Comparison of ENCODE assay signal across 9 cellular contexts in the genomic region with DNA sequence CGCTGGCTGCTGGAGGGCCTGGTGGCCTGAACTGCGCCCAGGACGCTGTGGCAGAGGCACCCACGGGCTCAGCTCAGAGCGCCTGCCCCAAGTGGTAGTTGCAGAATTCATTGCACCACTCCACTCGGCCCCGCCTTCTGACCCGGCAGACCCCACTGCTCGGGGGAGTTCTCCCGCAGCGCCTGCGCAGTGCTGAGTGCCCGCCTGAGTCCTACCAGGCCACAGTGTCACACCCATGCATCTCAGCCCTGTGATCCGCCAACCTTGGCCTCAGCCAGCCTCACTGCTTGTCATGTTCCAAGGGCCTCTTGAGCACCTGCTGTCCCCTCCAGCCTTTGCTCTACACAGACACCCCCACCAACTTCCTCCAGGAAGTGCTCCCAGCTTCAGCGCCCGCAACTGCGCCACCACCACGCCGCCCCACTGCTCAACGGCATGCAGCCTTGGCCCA. TPM values are rescaled to one million over a fixed set of nuclear protein-coding genes. Genes with fewer than 3 reads are reported as not detected.
A peak's percentile ranks its signal among the peaks of the same experiment; 100 is the strongest.
DNase-seq lines count a peak whose midpoint lies in the region; ATAC-seq, FAIRE-seq and TF ChIP-seq lines count a peak whose summit lies in the region.
"Had no signal": no experiment of that assay in that cellular context is flagged by ENCODE, and none has a peak within 500 bp of the region (broad histone marks: within the 10 kb centered on the region; RNA-seq: fewer than 3 reads in every experiment).

No MANE protein-coding gene starts in this region.

- H3K27ac ChIP-seq in heart right ventricle (no peak overlapping the region), GM23248 (no peak overlapping the region), kidney (ENCODE audit: low read depth in 2 of 2, low read length in 2 of 2) (no peak overlapping the region)

- H4K20me1 ChIP-seq in GM23248 (ENCODE audit: insufficient read depth), result no peaks in the 10 kb centered on the region

- H3K9me3 ChIP-seq in heart right ventricle (no peaks in the 10 kb centered on the region), GM23248 (ENCODE audit: low read depth) (no peaks in the 10 kb centered on the region), kidney (ENCODE audit: control insufficient read depth in 1 of 2, low read length in 2 of 2) (no peaks in the 10 kb centered on the region)

- FAIRE-seq in kidney (lab: Jason Lieb, UNC), result no peak

- H3K9ac ChIP-seq in GM23248 (no peak overlapping the region), kidney (ENCODE audit: low read length in 2 of 2) (no peak overlapping the region)

- no peaks in the 10 kb centered on the region for H3K9me2 ChIP-seq in GM23248 (ENCODE audit: insufficient read depth)

- POLR2A ChIA-PET in T-cell (lab: Charles Lee), result no interaction called here

- H3K27ac Mint-ChIP-seq in T-cell, result peak overlapping the region; percentile 83 to 90
- peak overlapping the region; percentile 90 for H3K27ac Mint-ChIP-seq in activated naive CD4-positive, alpha-beta T cell treated with anti-CD3 and anti-CD28 coated beads, Interleukin-2, amount 50 U/mL, for 24 hours

- H3K27me3 Mint-ChIP-seq in T-cell, result no peaks in the 10 kb centered on the region
- no peaks in the 10 kb centered on the region for H3K27me3 Mint-ChIP-seq in activated naive CD4-positive, alpha-beta T cell treated with anti-CD3 and anti-CD28 coated beads, Interleukin-2, amount 50 U/mL, for 24 hours

- CTCF ChIA-PET in T-cell (lab: Charles Lee), result interaction anchor here in 1 of 2 donors (1.2 kb wide), 1 partner anchor 51 kb away, joined by 3 read pairs; no protein-coding TSS in a partner anchor

- peaks cover 0 to 15% (median 0%) of the 10 kb centered on the region in 9 donors for H3K36me3 ChIP-seq in heart right ventricle
- H3K36me3 ChIP-seq in GM23248 (ENCODE audit: low read depth), result no peaks in the 10 kb centered on the region
- no peaks in the 10 kb centered on the region for H3K36me3 ChIP-seq in kidney (ENCODE audit: control insufficient read depth in 1 of 2, insufficient read depth in 2 of 2, low read length in 2 of 2)

- WGBS in heart right ventricle, 2 donors, result 73 to 78% methylated on average over 20 of the region's 20 CpGs
- 89 to 93% methylated on average over 14 to 20 of the region's 20 CpGs for WGBS in GM23248 (ENCODE audit: low coverage in 1 of 2, low lambda C conversion rate in 2 of 2, missing lambda C conversion rate in 2 of 2), 2 experiments

- intact Hi-C loops in heart right ventricle (cut with DNase I) (no loop called here), kidney (cut with DNase I) (no loop called here)

- in situ Hi-C loops in GM23248 (cut with MboI), result no loop called here

- H3K27me3 ChIP-seq in heart right ventricle (peaks cover 0 to 13% (median 0%) of the 10 kb centered on the region in 7 donors), GM23248 (replicated peaks; ENCODE audit: insufficient read depth) (no peaks in the 10 kb centered on the region)

- TF ChIP-seq CTCF in heart right ventricle (IDR thresholded peaks at IDR 0.05) (no peak), kidney (IDR thresholded peaks at IDR 0.05; ENCODE audit: borderline replicate concordance, extremely low read depth, insufficient read depth) (no peak)

- no peak overlapping the region for H3K4me2 ChIP-seq in GM23248 (ENCODE audit: unreplicated experiment)

- H3K4me3 ChIP-seq in heart right ventricle, result peak overlapping the region in 1 of 10 donors; percentile 20
- no peak overlapping the region for H3K4me3 ChIP-seq in GM23248
- no peak overlapping the region for H3K4me3 ChIP-seq in kidney (ENCODE audit: low read length in 2 of 2)

- DNase-seq in T-cell (peak; percentile 42 to 78 (median 67)), heart right ventricle (no peak), GM23248 (no peak), kidney (no peak)
- peak in 2 of 3 experiments; percentile 25 to 60 for DNase-seq in stimulated activated CD4-positive, alpha-beta T cell treated with anti-CD3 and anti-CD28 coated beads, TNF-alpha, amount 100 ng/mL, for 24 hours (ENCODE audit: low read depth in 3 of 3)

- H3K4me3 Mint-ChIP-seq in T-cell, result peak overlapping the region; percentile 62 to 68 (median 62)
- H3K4me3 Mint-ChIP-seq in activated naive CD4-positive, alpha-beta T cell treated with anti-CD3 and anti-CD28 coated beads, Interleukin-2, amount 50 U/mL, for 24 hours, result peak overlapping the region; percentile 68

- peak; percentile 22 for TF ChIP-seq POLR2A in GM18505 (IDR thresholded peaks at IDR 0.05; ENCODE audit: borderline replicate concordance, extremely low read depth, insufficient read depth, insufficient read length)

- H3K79me2 ChIP-seq in GM23248 (ENCODE audit: insufficient read depth), result no peaks in the 10 kb centered on the region

- H3K4me1 ChIP-seq in heart right ventricle (peaks cover 9 to 27% (median 24%) of the 10 kb centered on the region in 9 donors), GM23248 (ENCODE audit: insufficient read depth) (no peaks in the 10 kb centered on the region), kidney (ENCODE audit: control insufficient read depth in 1 of 2, insufficient read depth in 1 of 2, low read depth in 1 of 2, low read length in 2 of 2) (peaks cover 1 to 20% of the 10 kb centered on the region in 2 donors)

- H3K4me1 Mint-ChIP-seq in T-cell, result peaks cover 18 to 36% (median 29%) of the 10 kb centered on the region in 3 donors
- peaks cover 16% of the 10 kb centered on the region for H3K4me1 Mint-ChIP-seq in activated naive CD4-positive, alpha-beta T cell treated with anti-CD3 and anti-CD28 coated beads, Interleukin-2, amount 50 U/mL, for 24 hours

- peaks cover 2% of the 10 kb centered on the region for H3K36me3 Mint-ChIP-seq in T-cell
- H3K36me3 Mint-ChIP-seq in activated naive CD4-positive, alpha-beta T cell treated with anti-CD3 and anti-CD28 coated beads, Interleukin-2, amount 50 U/mL, for 24 hours, result no peaks in the 10 kb centered on the region

- no peaks in the 10 kb centered on the region for H3K9me3 Mint-ChIP-seq in T-cell
- H3K9me3 Mint-ChIP-seq in activated naive CD4-positive, alpha-beta T cell treated with anti-CD3 and anti-CD28 coated beads, Interleukin-2, amount 50 U/mL, for 24 hours, result no peaks in the 10 kb centered on the region

- H2AFZ ChIP-seq in GM23248, result no peak overlapping the region

- H3F3A ChIP-seq in GM23248 (ENCODE audit: insufficient read depth), result no peaks in the 10 kb centered on the region

- ATAC-seq in GM18505 (IDR thresholded peaks at IDR 0.05; ENCODE audit: unreplicated experiment) (no peak), T-cell (replicated peaks in 1 of 4) (peak; percentile 44 to 72 (median 52)), heart right ventricle (no peak), HG02623 (IDR thresholded peaks at IDR 0.05; ENCODE audit: unreplicated experiment) (no peak)

RNA-seq across cellular contexts. Expression of a gene that starts 12.2 kb away (rescaled TPM):
- total RNA-seq in T-cell (under 1 TPM in 4 of 5 donors, not detected in 1; 0.19 to 0.79 (median 0.49) TPM), heart right ventricle (under 1 TPM in 4 of 10 donors, not detected in 6; 0.04 to 0.20 (median 0.10) TPM), kidney (28.7 TPM)
- polyA plus RNA-seq in heart right ventricle (under 1 TPM in 1 of 2 donors, not detected in 1; 0.10 TPM), GM23248 (2016; fragmentation: Nextera tagmentation; extraction: Ambion mirVana) (not detected in 2 replicates), kidney (ENCODE audit: insufficient read depth, low read depth, low replicate concordance) (25.1 TPM)
- 1.4 TPM in 1 of 2 replicates, not detected in the other for total RNA-seq in GM23248 (2014; rRNA removed; shearing (Covaris generic))
- total RNA-seq: T-helper 1 cell treated with Interleukin-12 subunit alpha and Interleukin-12 subunit beta and Interleukin-4 antibody, amounts not matched to agents 30 ng/mL and 1 ng/mL, for 36 hours had no signal

Comparison
In these comparisons a context has a peak if more than half of its experiments do, and no peak if none do; other contexts are left out.
1. ATAC-seq: peak in T-cell (4 of 4); none in GM18505 (single experiment), heart right ventricle (0 of 8) and HG02623 (single experiment).
2. DNase-seq: peak in T-cell (34 of 34) and stimulated activated CD4-positive, alpha-beta T cell treated with anti-CD3 and anti-CD28 coated beads, TNF-alpha, amount 100 ng/mL, for 24 hours (2 of 3); none in heart right ventricle (0 of 2), GM23248 (single experiment) and kidney (single experiment).
3. RNA of a gene that starts 12.2 kb away (total RNA-seq): 28.7 TPM in kidney (single experiment); 1.4 TPM in GM23248, 0.19 to 0.79 TPM in T-cell and 0.04 to 0.20 TPM in heart right ventricle; every median in the first group is over 10 times any median in the second.